ENCODE assay signal across 20 cellular contexts in genomic region chr14:54777395-54777794, GRCh38.
DNase-seq lines count a peak whose midpoint lies in the region; ATAC-seq and TF ChIP-seq lines count a peak whose summit lies in the region.
"Had no signal": no experiment of that assay in that cellular context is flagged by ENCODE, and none has a peak within 500 bp of the region (broad histone marks: within the 10 kb centered on the region; RNA-seq: fewer than 3 reads in every experiment).

No MANE protein-coding gene starts in this region.

- peak overlapping the region; percentile 84 for H3K27ac Mint-ChIP-seq in activated T-cell treated with anti-CD3 and anti-CD28 coated beads, Interleukin-2, amount 50 U/mL, for 24 hours
- H3K27ac Mint-ChIP-seq in HFFc6 (peak overlapping the region; percentile 76; the same call in 1 of the 2 replicates), osteocyte (ENCODE audit: unreplicated experiment) (peak overlapping the region; percentile 72)
- peak overlapping the region; percentile 79 for H3K27ac Mint-ChIP-seq in activated naive CD8-positive, alpha-beta T cell treated with anti-CD3 and anti-CD28 coated beads, Interleukin-2, amount 50 U/mL, for 24 hours
- no peak overlapping the region for H3K27ac Mint-ChIP-seq in effector memory CD8-positive, alpha-beta T cell
- peak overlapping the region in 1 of 8 donors; percentile 61 for H3K27ac Mint-ChIP-seq in CD8-positive, alpha-beta memory T cell
- H3K27ac Mint-ChIP-seq: T-cell, WTC11 had no signal

- H3K4me3 Mint-ChIP-seq in activated T-cell treated with anti-CD3 and anti-CD28 coated beads, Interleukin-2, amount 50 U/mL, for 24 hours, result no peak overlapping the region
- H3K4me3 Mint-ChIP-seq in HFFc6 (no peak overlapping the region), osteocyte (ENCODE audit: unreplicated experiment) (no peak overlapping the region)
- H3K4me3 Mint-ChIP-seq in activated naive CD8-positive, alpha-beta T cell treated with anti-CD3 and anti-CD28 coated beads, Interleukin-2, amount 50 U/mL, for 24 hours, result no peak overlapping the region
- H3K4me3 Mint-ChIP-seq in effector memory CD8-positive, alpha-beta T cell, result no peak overlapping the region
- peak overlapping the region in 1 of 7 donors; percentile 38 for H3K4me3 Mint-ChIP-seq in CD8-positive, alpha-beta memory T cell
- H3K4me3 Mint-ChIP-seq: WTC11 had no signal

- ATAC-seq in activated naive CD8-positive, alpha-beta T cell treated with anti-CD3 and anti-CD28 coated beads, Interleukin-2, amount 50 U/mL, for 24 hours, result no peak
- no peak for ATAC-seq in effector memory CD8-positive, alpha-beta T cell (replicated peaks)
- ATAC-seq: K562, T-cell, upper lobe of right lung, WTC11 had no signal

- no peaks in the 10 kb centered on the region for H3K27me3 ChIP-seq in effector memory CD4-positive, alpha-beta T cell (replicated peaks; ENCODE audit: control insufficient read depth, insufficient read depth, low read length, poor library complexity, severe bottlenecking)
- no peaks in the 10 kb centered on the region for H3K27me3 ChIP-seq in CD8-positive, alpha-beta memory T cell (ENCODE audit: insufficient read depth, low read length, poor library complexity, severe bottlenecking)
- H3K27me3 ChIP-seq: upper lobe of right lung had no signal

- H3K9me3 Mint-ChIP-seq in activated T-cell treated with anti-CD3 and anti-CD28 coated beads, Interleukin-2, amount 50 U/mL, for 24 hours, result no peaks in the 10 kb centered on the region
- no peaks in the 10 kb centered on the region for H3K9me3 Mint-ChIP-seq in HFFc6
- H3K9me3 Mint-ChIP-seq in activated naive CD8-positive, alpha-beta T cell treated with anti-CD3 and anti-CD28 coated beads, Interleukin-2, amount 50 U/mL, for 24 hours, result no peaks in the 10 kb centered on the region
- H3K9me3 Mint-ChIP-seq in osteocyte (ENCODE audit: unreplicated experiment), result no peaks in the 10 kb centered on the region
- H3K9me3 Mint-ChIP-seq in effector memory CD8-positive, alpha-beta T cell, result no peaks in the 10 kb centered on the region
- H3K9me3 Mint-ChIP-seq in CD8-positive, alpha-beta memory T cell, result no peaks in the 10 kb centered on the region
- H3K9me3 Mint-ChIP-seq: CD4-positive, alpha-beta memory T cell; T-cell; WTC11 had no signal

- H3K4me1 Mint-ChIP-seq in activated T-cell treated with anti-CD3 and anti-CD28 coated beads, Interleukin-2, amount 50 U/mL, for 24 hours (ENCODE audit: low read depth), result peaks cover 49% of the 10 kb centered on the region
- H3K4me1 Mint-ChIP-seq in HFFc6 (ENCODE audit: low read depth), result peaks cover 47% of the 10 kb centered on the region
- peaks cover 59% of the 10 kb centered on the region for H3K4me1 Mint-ChIP-seq in activated naive CD8-positive, alpha-beta T cell treated with anti-CD3 and anti-CD28 coated beads, Interleukin-2, amount 50 U/mL, for 24 hours
- H3K4me1 Mint-ChIP-seq in osteocyte (ENCODE audit: unreplicated experiment), result peaks cover 45% of the 10 kb centered on the region
- H3K4me1 Mint-ChIP-seq in effector memory CD8-positive, alpha-beta T cell (ENCODE audit: low read depth in 2 of 2), result peaks cover 20 to 25% of the 10 kb centered on the region in 2 donors
- peaks cover 25 to 33% (median 31%) of the 10 kb centered on the region in 3 donors for H3K4me1 Mint-ChIP-seq in CD8-positive, alpha-beta memory T cell

- H3K27me3 Mint-ChIP-seq in activated T-cell treated with anti-CD3 and anti-CD28 coated beads, Interleukin-2, amount 50 U/mL, for 24 hours, result peaks cover 7% of the 10 kb centered on the region
- peaks cover 13% of the 10 kb centered on the region for H3K27me3 Mint-ChIP-seq in HFFc6 (ENCODE audit: insufficient read depth)
- peaks cover 8% of the 10 kb centered on the region for H3K27me3 Mint-ChIP-seq in activated naive CD8-positive, alpha-beta T cell treated with anti-CD3 and anti-CD28 coated beads, Interleukin-2, amount 50 U/mL, for 24 hours
- H3K27me3 Mint-ChIP-seq in osteocyte (ENCODE audit: unreplicated experiment), result no peaks in the 10 kb centered on the region
- peaks cover 28 to 39% of the 10 kb centered on the region in 2 donors for H3K27me3 Mint-ChIP-seq in effector memory CD8-positive, alpha-beta T cell
- peaks cover 12 to 13% of the 10 kb centered on the region in 2 donors for H3K27me3 Mint-ChIP-seq in CD8-positive, alpha-beta memory T cell

- H3K4me3 ChIP-seq in effector memory CD4-positive, alpha-beta T cell (ENCODE audit: insufficient read depth, low read depth, low read length, poor library complexity, severe bottlenecking), result no peak overlapping the region
- H3K4me3 ChIP-seq in CD8-positive, alpha-beta memory T cell (ENCODE audit: low read length), result no peak overlapping the region
- H3K4me3 ChIP-seq: HAP-1, K562, upper lobe of right lung had no signal

- TF ChIP-seq CTCF in HFFc6 (IDR thresholded peaks at IDR 0.05) (no peak), osteocyte (IDR thresholded peaks at IDR 0.05) (no peak)

- no peak for DNase-seq in activated T-cell treated with anti-CD3 and anti-CD28 coated beads, Interleukin-2, amount 50 U/mL, for 24 hours
- DNase-seq in activated T-cell treated with anti-CD3 and anti-CD28 coated beads for 4 hours (no peak), HFFc6 (no peak), osteocyte (ENCODE audit: extremely low spot score, unreplicated experiment) (no peak)
- no peak for DNase-seq in activated naive CD8-positive, alpha-beta T cell treated with anti-CD3 and anti-CD28 coated beads, Interleukin-2, amount 50 U/mL, for 24 hours
- DNase-seq in effector memory CD8-positive, alpha-beta T cell, result no peak
- no peak for DNase-seq in effector memory CD4-positive, alpha-beta T cell
- DNase-seq in CD8-positive, alpha-beta memory T cell, result no peak
- DNase-seq: cerebellar nuclear complex, DMS53, mesenchymal stem cell, NCI-H2029, NCI-H510A, T-cell, upper lobe of right lung had no signal

- H3K36me3 ChIP-seq in effector memory CD4-positive, alpha-beta T cell (ENCODE audit: control insufficient read depth, insufficient read depth, low read length), result no peaks in the 10 kb centered on the region
- H3K36me3 ChIP-seq in CD8-positive, alpha-beta memory T cell (ENCODE audit: insufficient read depth, low read length), result no peaks in the 10 kb centered on the region
- H3K36me3 ChIP-seq: HAP-1 had no signal

- H3K27ac ChIP-seq in effector memory CD4-positive, alpha-beta T cell (ENCODE audit: insufficient read depth, low read length, poor library complexity, severe bottlenecking), result no peak overlapping the region
- H3K27ac ChIP-seq in CD8-positive, alpha-beta memory T cell (ENCODE audit: low read depth, low read length), result no peak overlapping the region
- H3K27ac ChIP-seq: HL-60, upper lobe of right lung had no signal

- H3K36me3 Mint-ChIP-seq in activated T-cell treated with anti-CD3 and anti-CD28 coated beads, Interleukin-2, amount 50 U/mL, for 24 hours (ENCODE audit: low read depth), result peaks cover 4% of the 10 kb centered on the region
- H3K36me3 Mint-ChIP-seq in HFFc6 (ENCODE audit: low read depth) (peaks cover 35% of the 10 kb centered on the region), osteocyte (ENCODE audit: unreplicated experiment) (peaks cover 18% of the 10 kb centered on the region)
- peaks cover 2% of the 10 kb centered on the region for H3K36me3 Mint-ChIP-seq in activated naive CD8-positive, alpha-beta T cell treated with anti-CD3 and anti-CD28 coated beads, Interleukin-2, amount 50 U/mL, for 24 hours (ENCODE audit: low read depth)
- H3K36me3 Mint-ChIP-seq in effector memory CD8-positive, alpha-beta T cell (ENCODE audit: insufficient read depth), result peaks cover 3% of the 10 kb centered on the region
- H3K36me3 Mint-ChIP-seq in CD8-positive, alpha-beta memory T cell, result no peaks in the 10 kb centered on the region
- H3K36me3 Mint-ChIP-seq: CD4-positive, alpha-beta memory T cell; T-cell; WTC11 had no signal

- peaks cover 10% of the 10 kb centered on the region for H3K4me1 ChIP-seq in effector memory CD4-positive, alpha-beta T cell (ENCODE audit: control insufficient read depth, insufficient read depth, low read length, poor library complexity, severe bottlenecking)
- peaks cover 21% of the 10 kb centered on the region for H3K4me1 ChIP-seq in CD8-positive, alpha-beta memory T cell (ENCODE audit: insufficient read depth, low read length)

- CTCF ChIA-PET in CD8-positive, alpha-beta memory T cell (lab: Charles Lee), result interaction anchor here (6.4 kb wide), 1 partner anchor 212 kb away, joined by 114 read pairs; the partner anchor contains the start of gene SAMD4A

- no peaks in the 10 kb centered on the region for H3K9me3 ChIP-seq in effector memory CD4-positive, alpha-beta T cell (ENCODE audit: control insufficient read depth, low read length)
- H3K9me3 ChIP-seq in CD8-positive, alpha-beta memory T cell (ENCODE audit: low read length), result no peaks in the 10 kb centered on the region
- H3K9me3 ChIP-seq: HAP-1, upper lobe of right lung had no signal

- POLR2A ChIA-PET in CD8-positive, alpha-beta memory T cell (lab: Charles Lee), result no interaction called here

Comparison
In these comparisons a context has a peak if more than half of its experiments do, and no peak if none do; other contexts are left out.
1. H3K27ac Mint-ChIP-seq: peak in activated T-cell treated with anti-CD3 and anti-CD28 coated beads, Interleukin-2, amount 50 U/mL, for 24 hours (single experiment), HFFc6 (single experiment), activated naive CD8-positive, alpha-beta T cell treated with anti-CD3 and anti-CD28 coated beads, Interleukin-2, amount 50 U/mL, for 24 hours (single experiment) and osteocyte (single experiment); none in effector memory CD8-positive, alpha-beta T cell (0 of 2).